Comparison of ENCODE assay signal across 23 cellular contexts in the genomic region with DNA sequence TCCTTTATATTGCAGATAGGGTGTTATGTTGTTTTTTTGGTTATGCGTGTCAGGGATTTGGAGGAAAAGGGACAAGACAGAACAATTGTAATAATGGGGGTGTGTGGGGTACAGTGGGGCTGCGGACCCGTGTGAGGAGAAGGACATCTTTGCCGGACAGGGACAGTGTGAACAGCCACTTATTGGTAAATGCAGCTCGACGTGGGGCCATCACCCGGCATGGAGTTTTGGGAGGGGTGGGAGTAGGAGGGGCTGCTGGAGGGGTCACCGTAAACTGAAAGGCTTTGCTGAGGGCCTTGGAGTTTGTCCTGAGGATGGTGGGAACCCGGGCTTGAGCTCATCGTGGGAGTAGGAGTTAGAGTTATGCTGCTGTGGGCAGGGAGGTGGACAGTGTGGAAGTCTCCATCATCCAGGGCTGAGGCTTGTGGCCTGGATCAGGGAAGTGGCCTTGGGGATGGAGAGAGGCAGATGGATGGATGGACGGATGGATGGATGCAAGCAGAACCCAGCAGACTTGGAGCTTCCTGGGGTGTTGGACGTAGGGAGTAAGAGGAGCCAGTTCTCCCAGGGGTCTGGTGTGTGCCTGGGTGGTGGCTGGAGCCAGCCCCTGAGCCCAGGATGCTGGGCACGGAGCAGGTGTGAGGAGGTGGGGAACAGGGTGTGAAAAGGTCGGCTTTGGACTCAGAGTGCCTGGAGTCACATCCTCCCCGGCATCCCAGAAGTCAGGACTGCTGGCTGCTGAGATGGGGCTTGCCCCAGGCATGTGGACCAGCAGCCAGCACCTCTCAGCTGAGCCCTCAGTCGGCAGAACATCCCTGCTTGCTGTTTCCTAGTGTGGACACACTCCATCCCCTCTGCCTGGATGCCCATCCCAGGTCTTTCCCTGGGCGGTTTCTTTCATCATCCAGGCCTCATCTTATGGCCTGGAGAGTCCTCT.
DNase-seq lines count a peak whose midpoint lies in the region; TF ChIP-seq lines count a peak whose summit lies in the region.
"Had no signal": no experiment of that assay in that cellular context is flagged by ENCODE, and none has a peak within 500 bp of the region (broad histone marks: within the 10 kb centered on the region; RNA-seq: fewer than 3 reads in every experiment).

No MANE protein-coding gene starts in this region.

- no peak overlapping the region for H3K4me2 ChIP-seq in neuronal stem cell (ENCODE audit: insufficient read depth, low read length, poor library complexity, severe bottlenecking)

- 93% methylated on average over 14 of the region's 17 CpGs for WGBS in esophagus muscularis mucosa
- no CpG with 5 or more reads among the region's 17 CpGs for WGBS in neuronal stem cell (ENCODE audit: extremely low coverage in 2 of 2, insufficient read length in 2 of 2, insufficient replicate concordance in 1 of 2), 2 donors

- no peaks in the 10 kb centered on the region for H3K36me3 ChIP-seq in esophagus muscularis mucosa
- no peaks in the 10 kb centered on the region for H3K36me3 ChIP-seq in neuronal stem cell (replicated peaks in 1 of 2; ENCODE audit: control insufficient read depth in 2 of 2, insufficient read depth in 2 of 2, low read length in 2 of 2)
- H3K36me3 ChIP-seq: adrenal gland, left lung, prostate gland, tibial artery had no signal

- H3K4me1 ChIP-seq in esophagus muscularis mucosa (peaks cover 2 to 13% (median 3%) of the 10 kb centered on the region in 4 donors), neuronal stem cell (ENCODE audit: control insufficient read depth in 2 of 2, insufficient read depth in 1 of 2, low read depth in 1 of 2, low read length in 2 of 2) (peaks cover 0 to 5% of the 10 kb centered on the region in 2 donors)
- H3K4me1 ChIP-seq: adrenal gland, left lung, prostate gland, tibial artery had no signal

- DNase-seq in DMS53 (lab: John Stamatoyannopoulos, UW) = peak; percentile 44
- DNase-seq in DMS53 treated with DMSO at 0.1 percent for 48 hours (lab: John Stamatoyannopoulos, UW; ENCODE audit: unreplicated experiment) = no peak
- peak; percentile 17 for DNase-seq in GM13976 (ENCODE audit: low spot score)
- DNase-seq in esophagus muscularis mucosa (ENCODE audit: extremely low spot score) = peak; percentile 85
- DNase-seq in neuronal stem cell (ENCODE audit: low spot score) = no peak
- DNase-seq in HUDEP-2 (lab: John Stamatoyannopoulos, UW; ENCODE audit: unreplicated experiment in 76 of 76) = no peak
- no peak for DNase-seq in NCI-H510A treated with DMSO at 0.1 percent for 48 hours (lab: John Stamatoyannopoulos, UW)
- no peak for DNase-seq in NCI-H2227 treated with DMSO at 0.1 percent for 48 hours (lab: John Stamatoyannopoulos, UW)
- DNase-seq: activated CD4-positive, alpha-beta T cell treated with anti-CD3 and anti-CD28 coated beads, Interleukin-2, amount 50 U/mL, for 4 hours; activated CD4-positive, CD25-positive, alpha-beta regulatory T cell; activated CD8-positive, alpha-beta memory T cell treated with anti-CD3 and anti-CD28 coated beads, Interleukin-2, amount 50 U/mL, for 48 hours; activated naive CD4-positive, alpha-beta T cell treated with anti-CD3 and anti-CD28 coated beads, Interleukin-2, amount 10 ng/mL, durations not matched to agents 7 days and 5 days; DMS79 treated with DMSO at 0.1 percent for 48 hours; NCI-H2107; NCI-H446 treated with DMSO at 0.1 percent for 48 hours; stimulated activated CD4-positive, alpha-beta T cell treated with anti-CD3 and anti-CD28 coated beads, Interleukin-4, amount 100 ng/mL, for 1 hour had no signal

- TF ChIP-seq CTCF in GM13976 (IDR thresholded peaks at IDR 0.05; ENCODE audit: borderline replicate concordance, control extremely low read depth, extremely low read depth, insufficient read depth, missing control alignments) (no peak), esophagus muscularis mucosa (IDR thresholded peaks at IDR 0.05) (no peak)

- H3K4me3 ChIP-seq in esophagus muscularis mucosa (no peak overlapping the region), neuronal stem cell (ENCODE audit: low read length in 2 of 2) (no peak overlapping the region)
- H3K4me3 ChIP-seq: adrenal gland, left lung, prostate gland, tibial artery had no signal

- no peak overlapping the region for H3K4ac ChIP-seq in neuronal stem cell (ENCODE audit: low read length)

- no peaks in the 10 kb centered on the region for H3K79me1 ChIP-seq in neuronal stem cell (ENCODE audit: low read depth, low read length)

- peak overlapping the region; percentile 11 for H3K18ac ChIP-seq in neuronal stem cell (ENCODE audit: low read length)

- H3K14ac ChIP-seq in neuronal stem cell (ENCODE audit: low read length) = no peak overlapping the region

- no peak overlapping the region for H2AFZ ChIP-seq in neuronal stem cell (ENCODE audit: low read length)

- no peak overlapping the region for H2AK5ac ChIP-seq in neuronal stem cell (ENCODE audit: low read depth, low read length)

- no peak for TF ChIP-seq EP300 in esophagus muscularis mucosa (IDR thresholded peaks at IDR 0.05)

- no peak overlapping the region for H3K9ac ChIP-seq in neuronal stem cell (ENCODE audit: low read depth, low read length, poor library complexity)

- H3K9me3 ChIP-seq in esophagus muscularis mucosa (no peaks in the 10 kb centered on the region), neuronal stem cell (replicated peaks in 1 of 2; ENCODE audit: control insufficient read depth in 2 of 2, insufficient read depth in 1 of 2, low read depth in 1 of 2, low read length in 2 of 2) (no peaks in the 10 kb centered on the region)
- H3K9me3 ChIP-seq: adrenal gland, Caco-2, left lung, prostate gland, tibial artery had no signal

- H4K91ac ChIP-seq in neuronal stem cell (ENCODE audit: low read depth, low read length, poor library complexity) = no peak overlapping the region

- H2BK5ac ChIP-seq in neuronal stem cell (ENCODE audit: low read length) = no peak overlapping the region

- no peak overlapping the region for H2BK12ac ChIP-seq in neuronal stem cell (ENCODE audit: low read length)

- H2BK15ac ChIP-seq in neuronal stem cell (ENCODE audit: low read length) = no peak overlapping the region

- intact Hi-C loops in esophagus muscularis mucosa (cut with DNase I) = no loop called here

- H4K8ac ChIP-seq in neuronal stem cell (ENCODE audit: low read depth, low read length) = no peak overlapping the region

- no peak for TF ChIP-seq POLR2A in esophagus muscularis mucosa (IDR thresholded peaks at IDR 0.05; ENCODE audit: low read depth)

- H3K27me3 ChIP-seq in esophagus muscularis mucosa = no peaks in the 10 kb centered on the region
- H3K27me3 ChIP-seq in neuronal stem cell (ENCODE audit: control insufficient read depth in 3 of 3, insufficient read depth in 3 of 3, low read depth in 1 of 3, low read length in 3 of 3) = peaks cover 0 to 23% (median 0%) of the 10 kb centered on the region in 3 experiments
- H3K27me3 ChIP-seq: adrenal gland had no signal

- in situ Hi-C loops in GM13976 (cut with MboI; ENCODE audit: low sequenced_read_pairs, unreplicated experiment) = no loop called here

- no peak overlapping the region for H3K23ac ChIP-seq in neuronal stem cell (ENCODE audit: low read depth, low read length, poor library complexity)

- no peak overlapping the region for H2BK120ac ChIP-seq in neuronal stem cell (ENCODE audit: low read depth, low read length)

- H3K27ac ChIP-seq in esophagus muscularis mucosa (replicated peaks in 1 of 4) (no peak overlapping the region), neuronal stem cell (replicated peaks; ENCODE audit: low read length) (no peak overlapping the region)
- H3K27ac ChIP-seq: 22Rv1, adrenal gland, C4-2B, left lung, prostate gland, tibial artery had no signal

Comparison
In these comparisons a context has a peak if more than half of its experiments do, and no peak if none do; other contexts are left out.
1. DNase-seq: peak in DMS53 (single experiment), GM13976 (single experiment) and esophagus muscularis mucosa (single experiment); none in DMS53 treated with DMSO at 0.1 percent for 48 hours (single experiment), neuronal stem cell (single experiment), HUDEP-2 (0 of 76), NCI-H510A treated with DMSO at 0.1 percent for 48 hours (single experiment) and NCI-H2227 treated with DMSO at 0.1 percent for 48 hours (single experiment).